ENCODE assay signal across 28 cellular contexts in genomic region chr9:27112235-27112634, GRCh38. TPM values are rescaled to one million over a fixed set of nuclear protein-coding genes. Genes with fewer than 3 reads are reported as not detected.
A peak's percentile ranks its signal among the peaks of the same experiment; 100 is the strongest.
DNase-seq lines count a peak whose midpoint lies in the region.
"Had no signal": no experiment of that assay in that cellular context is flagged by ENCODE, and none has a peak within 500 bp of the region (broad histone marks: within the 10 kb centered on the region; RNA-seq: fewer than 3 reads in every experiment).

No MANE protein-coding gene starts in this region.

- no peak overlapping the region for H3K4me3 Mint-ChIP-seq in activated T-helper 1 cell treated with anti-CD3 and anti-CD28 coated beads, Interleukin-12 subunit alpha, Interleukin-12 subunit beta, Interleukin-2, Interleukin-4 antibody, amounts not matched to agents 30 ng/mL and 10 ng/mL and 1 ng/mL, durations not matched to agents 14 hours and 24 hours and 36 hours
- H3K4me3 Mint-ChIP-seq: activated naive CD4-positive, alpha-beta T cell treated with anti-CD3 and anti-CD28 coated beads for 36 hours; brain; CD8-positive, alpha-beta memory T cell; natural killer cell; stimulated activated naive B cell treated with anti-CD40 and anti-IgM and Interleukin-4, amounts not matched to agents 10 μg/mL and 1 μg/mL and 100 μg/mL, for 72 hours; WTC11 had no signal

- in situ Hi-C loops in GM23248 (cut with MboI): no loop called here

- no peaks in the 10 kb centered on the region for H3K36me3 Mint-ChIP-seq in activated T-helper 1 cell treated with anti-CD3 and anti-CD28 coated beads, Interleukin-12 subunit alpha, Interleukin-12 subunit beta, Interleukin-2, Interleukin-4 antibody, amounts not matched to agents 30 ng/mL and 10 ng/mL and 1 ng/mL, durations not matched to agents 14 hours and 24 hours and 36 hours (ENCODE audit: low read depth)
- H3K36me3 Mint-ChIP-seq: brain; CD8-positive, alpha-beta memory T cell; natural killer cell; stimulated activated naive B cell treated with anti-CD40 and anti-IgM and Interleukin-4, amounts not matched to agents 10 μg/mL and 1 μg/mL and 100 μg/mL, for 72 hours; WTC11 had no signal

- peaks cover 2% of the 10 kb centered on the region for H3K27me3 Mint-ChIP-seq in activated T-helper 1 cell treated with anti-CD3 and anti-CD28 coated beads, Interleukin-12 subunit alpha, Interleukin-12 subunit beta, Interleukin-2, Interleukin-4 antibody, amounts not matched to agents 30 ng/mL and 10 ng/mL and 1 ng/mL, durations not matched to agents 14 hours and 24 hours and 36 hours (ENCODE audit: insufficient read depth)
- H3K27me3 Mint-ChIP-seq: stimulated activated naive B cell treated with anti-CD40 and anti-IgM and Interleukin-4, amounts not matched to agents 10 μg/mL and 1 μg/mL and 100 μg/mL, for 72 hours had no signal

- H2AFZ ChIP-seq in GM23248: no peak overlapping the region
- H2AFZ ChIP-seq: hepatocyte had no signal

- peaks cover 17% of the 10 kb centered on the region for H3K79me2 ChIP-seq in GM23248 (ENCODE audit: insufficient read depth)
- H3K79me2 ChIP-seq: hepatocyte had no signal

- H3K9me3 ChIP-seq in GM23248 (ENCODE audit: low read depth): no peaks in the 10 kb centered on the region
- no peaks in the 10 kb centered on the region for H3K9me3 ChIP-seq in subcutaneous abdominal adipose tissue (ENCODE audit: control insufficient read depth in 5 of 5, low read length in 5 of 5)
- H3K9me3 ChIP-seq: BE2C, ovary had no signal

- no peak overlapping the region for H3K27ac Mint-ChIP-seq in activated T-helper 1 cell treated with anti-CD3 and anti-CD28 coated beads, Interleukin-12 subunit alpha, Interleukin-12 subunit beta, Interleukin-2, Interleukin-4 antibody, amounts not matched to agents 30 ng/mL and 10 ng/mL and 1 ng/mL, durations not matched to agents 14 hours and 24 hours and 36 hours
- H3K27ac Mint-ChIP-seq: activated naive CD4-positive, alpha-beta T cell treated with anti-CD3 and anti-CD28 coated beads for 36 hours; brain; CD8-positive, alpha-beta memory T cell; natural killer cell; stimulated activated naive B cell treated with anti-CD40 and anti-IgM and Interleukin-4, amounts not matched to agents 10 μg/mL and 1 μg/mL and 100 μg/mL, for 72 hours; WTC11 had no signal

- H3K4me2 ChIP-seq in GM23248 (ENCODE audit: unreplicated experiment): no peak overlapping the region

- H3K4me1 ChIP-seq in GM23248 (ENCODE audit: insufficient read depth): peaks cover 34% of the 10 kb centered on the region
- peaks cover 0 to 11% (median 11%) of the 10 kb centered on the region in 5 donors for H3K4me1 ChIP-seq in subcutaneous abdominal adipose tissue (ENCODE audit: control insufficient read depth in 5 of 5, insufficient read depth in 5 of 5, low read length in 5 of 5)
- H3K4me1 ChIP-seq: BE2C had no signal

- H3K9ac ChIP-seq in GM23248 (no peak overlapping the region), subcutaneous abdominal adipose tissue (ENCODE audit: low read length in 5 of 5) (no peak overlapping the region)

- H3K27me3 ChIP-seq in GM23248 (replicated peaks; ENCODE audit: insufficient read depth): no peaks in the 10 kb centered on the region
- H3K27me3 ChIP-seq in subcutaneous abdominal adipose tissue (ENCODE audit: control insufficient read depth in 5 of 5, insufficient read depth in 4 of 5, low read length in 5 of 5): no peaks in the 10 kb centered on the region
- H3K27me3 ChIP-seq: hepatocyte, ovary had no signal

- no peak for DNase-seq in GM23248
- DNase-seq in epithelial cell of prostate (ENCODE audit: low read depth, low spot score): no peak
- DNase-seq in lung microvascular endothelial cell (ENCODE audit: low read depth in 2 of 2): peak; percentile 16 to 39
- no peak for DNase-seq in activated CD4-positive, alpha-beta T cell treated with anti-CD3 and anti-CD28 coated beads, Interleukin-2, amount 50 U/mL, for 48 hours
- DNase-seq in activated T-helper 1 cell treated with anti-CD3 and anti-CD28 coated beads, Interleukin-12 subunit alpha, Interleukin-12 subunit beta, Interleukin-2, Interleukin-4 antibody, amounts not matched to agents 30 ng/mL and 10 ng/mL and 1 ng/mL, durations not matched to agents 14 hours and 24 hours and 36 hours (ENCODE audit: low spot score): no peak
- no peak for DNase-seq in pons (ENCODE audit: low spot score)
- DNase-seq: activated CD4-positive, alpha-beta T cell treated with anti-CD3 and anti-CD28 coated beads, Interleukin-2, amount 50 U/mL, for 1 hour; activated naive CD4-positive, alpha-beta T cell treated with anti-CD3 and anti-CD28 coated beads for 36 hours; BE2C; CD8-positive, alpha-beta memory T cell; DMS153; effector CD4-positive, alpha-beta T cell; foreskin fibroblast; KBM-7; left colon; natural killer cell; NCI-H2029 treated with DMSO at 0.1 percent for 48 hours; NCI-H2227 treated with DMSO at 0.1 percent for 48 hours; ovary; SIG-M5; stimulated activated CD4-positive, alpha-beta T cell treated with anti-CD3 and anti-CD28 coated beads, Interleukin-15, amount 100 ng/mL, for 24 hours; stimulated activated naive B cell treated with anti-CD40 and anti-IgM and Interleukin-4, amounts not matched to agents 10 μg/mL and 1 μg/mL and 100 μg/mL, for 72 hours; SW 1271; T-helper 9 cell had no signal

- H3K36me3 ChIP-seq in GM23248 (ENCODE audit: low read depth): no peaks in the 10 kb centered on the region
- H3K36me3 ChIP-seq in subcutaneous abdominal adipose tissue (ENCODE audit: control insufficient read depth in 5 of 5, insufficient read depth in 5 of 5, low read length in 5 of 5): no peaks in the 10 kb centered on the region
- H3K36me3 ChIP-seq: BE2C, ovary had no signal

- intact Hi-C loops in activated T-helper 1 cell treated with anti-CD3 and anti-CD28 coated beads, Interleukin-12 subunit alpha, Interleukin-12 subunit beta, Interleukin-2, Interleukin-4 antibody, amounts not matched to agents 30 ng/mL and 10 ng/mL and 1 ng/mL, durations not matched to agents 14 hours and 24 hours and 36 hours (cut with micrococcal nuclease): no loop called here

- H4K20me1 ChIP-seq in GM23248 (ENCODE audit: insufficient read depth): no peaks in the 10 kb centered on the region

- H3K4me1 Mint-ChIP-seq in activated T-helper 1 cell treated with anti-CD3 and anti-CD28 coated beads, Interleukin-12 subunit alpha, Interleukin-12 subunit beta, Interleukin-2, Interleukin-4 antibody, amounts not matched to agents 30 ng/mL and 10 ng/mL and 1 ng/mL, durations not matched to agents 14 hours and 24 hours and 36 hours (ENCODE audit: low read depth): no peaks in the 10 kb centered on the region
- H3K4me1 Mint-ChIP-seq: brain; CD8-positive, alpha-beta memory T cell; natural killer cell; stimulated activated naive B cell treated with anti-CD40 and anti-IgM and Interleukin-4, amounts not matched to agents 10 μg/mL and 1 μg/mL and 100 μg/mL, for 72 hours had no signal

- 72 to 83% methylated on average over 2 of the region's 2 CpGs for WGBS in GM23248 (ENCODE audit: low coverage in 1 of 2, low lambda C conversion rate in 2 of 2, missing lambda C conversion rate in 2 of 2), 2 experiments

- no peaks in the 10 kb centered on the region for H3K9me3 Mint-ChIP-seq in activated T-helper 1 cell treated with anti-CD3 and anti-CD28 coated beads, Interleukin-12 subunit alpha, Interleukin-12 subunit beta, Interleukin-2, Interleukin-4 antibody, amounts not matched to agents 30 ng/mL and 10 ng/mL and 1 ng/mL, durations not matched to agents 14 hours and 24 hours and 36 hours
- H3K9me3 Mint-ChIP-seq: activated naive CD4-positive, alpha-beta T cell treated with anti-CD3 and anti-CD28 coated beads for 36 hours; brain; CD8-positive, alpha-beta memory T cell; WTC11 had no signal

- H3K4me3 ChIP-seq in GM23248 (no peak overlapping the region), subcutaneous abdominal adipose tissue (ENCODE audit: low read depth in 1 of 5, low read length in 5 of 5) (peak overlapping the region in 1 of 5 donors; percentile 3)
- H3K4me3 ChIP-seq: hepatocyte, ovary had no signal

- peaks cover 18% of the 10 kb centered on the region for H3F3A ChIP-seq in GM23248 (ENCODE audit: insufficient read depth)

- H3K9me2 ChIP-seq in GM23248 (ENCODE audit: insufficient read depth): no peaks in the 10 kb centered on the region

- 0 out of 2 replicates have a peak overlapping the region, but pooled peaks have one; percentile 16 for H3K27ac ChIP-seq in GM23248
- H3K27ac ChIP-seq in epithelial cell of prostate: peak overlapping the region; percentile 6
- peak overlapping the region; percentile 69 for H3K27ac ChIP-seq in subcutaneous abdominal adipose tissue (ENCODE audit: low read depth, low read length)
- H3K27ac ChIP-seq: hepatocyte, ovary had no signal

RNA-seq across cellular contexts. Expression of gene TEK, which starts 3.2 kb away (rescaled TPM):
- total RNA-seq in GM23248 (2014; rRNA removed; shearing (Covaris generic)): 7.1 and 10.2 TPM in 2 replicates
- polyA plus RNA-seq in GM23248 (2016; fragmentation: Nextera tagmentation; extraction: Ambion mirVana): 4.3 and 5.0 TPM in 2 replicates
- 56.9 and 108 TPM in 2 replicates for total RNA-seq in lung microvascular endothelial cell
- total RNA-seq in activated T-helper 1 cell treated with anti-CD3 and anti-CD28 coated beads, Interleukin-12 subunit alpha, Interleukin-12 subunit beta, Interleukin-2, Interleukin-4 antibody, amounts not matched to agents 30 ng/mL and 10 ng/mL and 1 ng/mL, durations not matched to agents 14 hours and 24 hours and 36 hours: not detected in 2 replicates
- total RNA-seq: activated naive CD4-positive, alpha-beta T cell treated with anti-CD3 and anti-CD28 coated beads for 36 hours; CD8-positive, alpha-beta memory T cell; natural killer cell had no signal
- polyA plus RNA-seq: CD8-positive, alpha-beta memory T cell had no signal

Comparison
In these comparisons a context has a peak if more than half of its experiments do, and no peak if none do; other contexts are left out.
1. DNase-seq: peak in lung microvascular endothelial cell (2 of 2); none in GM23248 (single experiment), epithelial cell of prostate (single experiment), activated CD4-positive, alpha-beta T cell treated with anti-CD3 and anti-CD28 coated beads, Interleukin-2, amount 50 U/mL, for 48 hours (0 of 2), activated T-helper 1 cell treated with anti-CD3 and anti-CD28 coated beads, Interleukin-12 subunit alpha, Interleukin-12 subunit beta, Interleukin-2, Interleukin-4 antibody, amounts not matched to agents 30 ng/mL and 10 ng/mL and 1 ng/mL, durations not matched to agents 14 hours and 24 hours and 36 hours (single experiment) and pons (single experiment).
2. H3K27ac ChIP-seq: peak in every context shown above with its lines; median percentile 69 in subcutaneous abdominal adipose tissue; 16 in GM23248; 6 in epithelial cell of prostate.